25 cellular contexts compared by ENCODE assay signal in the genomic region with DNA sequence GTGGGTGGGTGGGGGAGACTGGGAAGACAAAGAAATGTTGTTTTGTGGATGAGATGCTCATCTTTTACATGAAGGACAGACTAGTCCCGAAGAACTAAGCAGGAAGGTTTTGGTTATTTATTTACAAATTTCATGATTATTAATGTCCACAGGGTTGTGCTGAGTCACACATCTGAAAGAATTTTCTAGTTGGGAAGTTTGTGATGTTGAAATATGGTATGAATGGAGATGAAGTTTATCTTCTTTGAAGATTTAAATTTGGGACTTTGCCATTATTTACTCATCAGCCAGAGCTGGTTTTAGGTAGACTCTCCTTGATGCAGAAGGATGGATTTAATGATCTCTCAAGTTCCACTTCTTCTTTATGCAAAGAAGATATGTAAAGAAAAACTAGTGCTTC.
DNase-seq lines count a peak whose midpoint lies in the region; FAIRE-seq and TF ChIP-seq lines count a peak whose summit lies in the region.
"Had no signal": no experiment of that assay in that cellular context is flagged by ENCODE, and none has a peak within 500 bp of the region (broad histone marks: within the 10 kb centered on the region; RNA-seq: fewer than 3 reads in every experiment).

No MANE protein-coding gene starts in this region.

- POLR2A ChIA-PET in MCF 10A (lab: Yijun Ruan, JAX): interaction anchor here (0.6 kb wide), 1 partner anchor 11 kb away, joined by 3 read pairs; no protein-coding TSS in a partner anchor

- FAIRE-seq in GM12892 (lab: Jason Lieb, UNC): no peak
- FAIRE-seq: G401.6, GM12878, H54 had no signal

- H3K27ac ChIP-seq in mammary epithelial cell (ENCODE audit: insufficient read depth, low read depth, low read length) (no peak overlapping the region), H9 (ENCODE audit: insufficient read length, low read depth, low read length) (no peak overlapping the region)
- H3K27ac ChIP-seq: 22Rv1, RWPE1 had no signal

- in situ Hi-C loops in mammary epithelial cell (cut with MboI; ENCODE audit: low sequenced_read_pairs in 2 of 2): no loop called here

- no peak overlapping the region for H3K4me3 Mint-ChIP-seq in MCF 10A (ENCODE audit: unreplicated experiment)
- no peak overlapping the region for H3K4me3 Mint-ChIP-seq in H9
- H3K4me3 Mint-ChIP-seq: CD4-positive, CD25-positive, alpha-beta regulatory T cell had no signal

- no peak overlapping the region for H2AK5ac ChIP-seq in H9 (ENCODE audit: insufficient read length, low read length)

- CTCF ChIA-PET in mammary epithelial cell (lab: Charles Lee; ENCODE audit: low non-redundant PET): no interaction called here
- CTCF ChIA-PET in MCF 10A (lab: Yijun Ruan, JAX): no interaction called here

- dilution Hi-C loops in mammary epithelial cell (cut with HindIII; ENCODE audit: low sequenced_read_pairs): no loop called here

- no peak overlapping the region for H3K4ac ChIP-seq in H9 (ENCODE audit: low read depth, low read length)

- no peak overlapping the region for H4K91ac ChIP-seq in H9 (ENCODE audit: insufficient read length, low read depth, low read length)

- no peak overlapping the region for H3K14ac ChIP-seq in H9 (ENCODE audit: insufficient read depth, low read length)

- H3K36me3 ChIP-seq in mammary epithelial cell (ENCODE audit: insufficient read depth, low read length): no peaks in the 10 kb centered on the region

- no peaks in the 10 kb centered on the region for H3K27me3 ChIP-seq in mammary epithelial cell (ENCODE audit: insufficient read depth, low read length)
- H3K27me3 ChIP-seq in H9 (ENCODE audit: insufficient read depth, low read length): no peaks in the 10 kb centered on the region

- H3K9me3 Mint-ChIP-seq in MCF 10A (ENCODE audit: unreplicated experiment) (no peaks in the 10 kb centered on the region), H9 (peaks cover 76 to 79% of the 10 kb centered on the region in 2 experiments)

- no peak overlapping the region for H3K4me2 ChIP-seq in mammary epithelial cell (ENCODE audit: insufficient read depth, low read depth, low read length)
- no peak overlapping the region for H3K4me2 ChIP-seq in H9 (ENCODE audit: insufficient read depth, insufficient read length, low read length)

- no peak overlapping the region for H3K4me3 ChIP-seq in mammary epithelial cell (replicated peaks in 1 of 3; ENCODE audit: insufficient read depth in 1 of 3, low read depth in 2 of 3, low read length in 3 of 3)
- H3K4me3 ChIP-seq: GM12878 had no signal

- H3K56ac ChIP-seq in H9 (ENCODE audit: insufficient read length, low read depth, low read length): no peak overlapping the region

- TF ChIP-seq POLR2A in GM12892 (IDR thresholded peaks at IDR 0.05; ENCODE audit: low read depth, low read length): no peak

- no peak overlapping the region for H4K5ac ChIP-seq in H9 (ENCODE audit: insufficient read length, low read depth, low read length)

- H3K4me1 Mint-ChIP-seq in MCF 10A (ENCODE audit: insufficient read depth, unreplicated experiment) (peaks cover 5% of the 10 kb centered on the region), H9 (no peaks in the 10 kb centered on the region)
- H3K4me1 Mint-ChIP-seq: CD4-positive, CD25-positive, alpha-beta regulatory T cell had no signal

- H3K23me2 ChIP-seq in H9 (ENCODE audit: insufficient read length, low read depth, low read length, poor library complexity, severe bottlenecking): no peaks in the 10 kb centered on the region

- H3K36me3 Mint-ChIP-seq in MCF 10A (ENCODE audit: insufficient read depth, unreplicated experiment) (no peaks in the 10 kb centered on the region), H9 (ENCODE audit: insufficient read depth in 1 of 3, low read depth in 3 of 3) (peaks cover 0 to 2% (median 2%) of the 10 kb centered on the region in 3 experiments; a peak in 2 of 7 replicates)
- H3K36me3 Mint-ChIP-seq: CD4-positive, CD25-positive, alpha-beta regulatory T cell had no signal

- H3K9me3 ChIP-seq in mammary epithelial cell (replicated peaks; ENCODE audit: insufficient read depth, low read length) (no peaks in the 10 kb centered on the region), H9 (ENCODE audit: control insufficient read depth, low read depth, low read length) (peaks cover 7% of the 10 kb centered on the region)

- BruUV-seq in mammary epithelial cell (replicated peaks; lab: Mats Ljungman, UMichigan): no TSS peak
- BruUV-seq in MCF 10A (replicated peaks; lab: Mats Ljungman, UMichigan): no TSS peak

- H4K8ac ChIP-seq in H9 (replicated peaks; ENCODE audit: insufficient read length, low read depth, low read length): no peak overlapping the region

- intact Hi-C loops in mammary epithelial cell (cut with micrococcal nuclease) (no loop called here), MCF 10A (cut with micrococcal nuclease) (no loop called here)

- H3T11ph ChIP-seq in H9 (ENCODE audit: low read length): no peak overlapping the region

- H4K20me1 ChIP-seq in mammary epithelial cell (ENCODE audit: insufficient read depth, low read length) (no peaks in the 10 kb centered on the region), H9 (ENCODE audit: control insufficient read depth, insufficient read depth, insufficient read length) (no peaks in the 10 kb centered on the region)

- no peak overlapping the region for H2BK120ac ChIP-seq in H9 (ENCODE audit: low read depth, low read length, poor library complexity, severe bottlenecking)

- no peaks in the 10 kb centered on the region for H3K79me2 ChIP-seq in mammary epithelial cell (ENCODE audit: insufficient read depth, low read length)
- H3K79me2 ChIP-seq in H9 (ENCODE audit: insufficient read depth, low read length): no peaks in the 10 kb centered on the region

- no peak overlapping the region for H2BK5ac ChIP-seq in H9 (ENCODE audit: insufficient read length, low read length)

- H3K9ac ChIP-seq in mammary epithelial cell (ENCODE audit: insufficient read depth, low read length) (no peak overlapping the region), H9 (ENCODE audit: extremely low read depth, insufficient read length, low read length) (no peak overlapping the region)

- peak; percentile 46 for DNase-seq in mammary epithelial cell
- no peak for DNase-seq in MCF 10A (ENCODE audit: unreplicated experiment)
- peak; percentile 67 for DNase-seq in amniotic epithelial cell (ENCODE audit: low read depth)
- DNase-seq in iris pigment epithelial cell (ENCODE audit: low read depth): peak; percentile 50
- no peak for DNase-seq in H9
- no peak for DNase-seq in NCI-H2171 treated with DMSO at 0.1 percent for 48 hours (lab: John Stamatoyannopoulos, UW)
- no peak for DNase-seq in GM12892 (ENCODE audit: insufficient read length)
- DNase-seq: ACHN; CD4-positive, CD25-positive, alpha-beta regulatory T cell; DMS153; DND-41; KBM-7; MM.1S; NCI-H1417; NCI-H1694 treated with DMSO at 0.1 percent for 48 hours; NCI-H2081; NCI-H226; NCI-H510A; NCI-H69; SHP77 had no signal

- TF ChIP-seq CTCF in mammary epithelial cell (conservative IDR thresholded peaks at IDR 0.05 in 1 of 2, IDR thresholded peaks at IDR 0.05 in 1 of 2; ENCODE audit: extremely low read depth in 1 of 2, insufficient read depth in 1 of 2, low read depth in 1 of 2, low read length in 2 of 2) (no peak), MCF 10A (IDR thresholded peaks at IDR 0.05; ENCODE audit: unreplicated experiment) (no peak), H9 (conservative IDR thresholded peaks at IDR 0.05) (no peak)

- no peak overlapping the region for H3K23ac ChIP-seq in H9 (ENCODE audit: insufficient read length, low read depth, low read length)

- H2AFZ ChIP-seq in mammary epithelial cell (ENCODE audit: low read depth, low read length): no peak overlapping the region
- H2AFZ ChIP-seq in H9 (ENCODE audit: low read length): no peak overlapping the region

- H3K18ac ChIP-seq in H9 (ENCODE audit: insufficient read length, low read depth, low read length): no peak overlapping the region

- no peaks in the 10 kb centered on the region for H3K79me1 ChIP-seq in H9 (ENCODE audit: insufficient read depth, low read depth, low read length, poor library complexity, severe bottlenecking)

- H3K27me3 Mint-ChIP-seq in MCF 10A (ENCODE audit: insufficient read depth, unreplicated experiment): peaks cover 17% of the 10 kb centered on the region
- no peaks in the 10 kb centered on the region for H3K27me3 Mint-ChIP-seq in H9 (ENCODE audit: low read depth)
- H3K27me3 Mint-ChIP-seq: CD4-positive, CD25-positive, alpha-beta regulatory T cell had no signal

- no peak overlapping the region for H2BK12ac ChIP-seq in H9 (ENCODE audit: insufficient read length, low read depth, low read length)

- H3K4me1 ChIP-seq in mammary epithelial cell (ENCODE audit: insufficient read depth, low read length) (no peaks in the 10 kb centered on the region), H9 (ENCODE audit: insufficient read depth, low read length) (no peaks in the 10 kb centered on the region)

- WGBS in mammary epithelial cell (ENCODE audit: low coverage, missing lambda C conversion rate): 88% methylated on average over 1 of the region's 1 CpG
- no CpG with 5 or more reads among the region's 1 CpG for WGBS in H9 (ENCODE audit: extremely low coverage, insufficient read length, low lambda C conversion rate)

- no peak overlapping the region for H2BK15ac ChIP-seq in H9 (ENCODE audit: low read depth, low read length)

- H2BK20ac ChIP-seq in H9 (ENCODE audit: low read depth, low read length, poor library complexity, severe bottlenecking): no peak overlapping the region

- H3K27ac Mint-ChIP-seq in MCF 10A (ENCODE audit: low read depth, unreplicated experiment) (no peak overlapping the region), H9 (no peak overlapping the region)
- H3K27ac Mint-ChIP-seq: CD4-positive, CD25-positive, alpha-beta regulatory T cell had no signal

Comparison
In these comparisons a context has a peak if more than half of its experiments do, and no peak if none do; other contexts are left out.
1. DNase-seq: peak in mammary epithelial cell (single experiment), amniotic epithelial cell (single experiment) and iris pigment epithelial cell (single experiment); none in MCF 10A (single experiment), H9 (single experiment), NCI-H2171 treated with DMSO at 0.1 percent for 48 hours (single experiment) and GM12892 (single experiment).